ENCODE assay signal across 19 cellular contexts in the genomic region with DNA sequence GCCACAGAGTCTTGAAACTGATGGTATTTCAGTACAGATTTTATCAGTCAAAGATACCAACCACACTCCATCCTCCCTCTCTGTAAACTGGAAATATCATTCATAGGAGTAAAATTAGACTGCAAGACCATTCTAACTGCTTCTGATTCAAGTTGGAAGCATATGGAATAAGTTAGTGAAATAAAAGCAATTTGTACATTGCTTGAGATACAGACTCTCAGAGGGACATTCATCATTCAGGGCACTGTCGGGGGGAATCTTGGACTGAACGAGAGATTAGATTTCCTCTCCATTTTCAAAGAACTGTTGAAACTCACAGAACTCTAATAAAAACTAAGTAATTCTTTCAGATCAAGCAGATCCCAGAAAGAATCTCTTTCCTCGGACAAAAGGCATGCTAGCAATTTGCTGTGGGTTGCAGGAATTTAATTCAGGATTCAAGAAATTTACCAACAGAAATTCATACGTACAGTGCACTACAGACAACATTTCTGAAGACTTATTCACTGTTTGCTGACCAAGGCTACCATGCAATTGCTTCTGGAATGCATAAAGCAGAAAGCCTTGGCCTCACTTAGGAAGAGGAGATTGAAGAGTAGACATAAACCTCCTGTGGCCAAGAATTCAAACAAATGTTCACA. TPM values are rescaled to one million over a fixed set of nuclear protein-coding genes. Genes with fewer than 3 reads are reported as not detected.
DNase-seq lines count a peak whose midpoint lies in the region; TF ChIP-seq lines count a peak whose summit lies in the region.
"Had no signal": no experiment of that assay in that cellular context is flagged by ENCODE, and none has a peak within 500 bp of the region (broad histone marks: within the 10 kb centered on the region; RNA-seq: fewer than 3 reads in every experiment).

No MANE protein-coding gene starts in this region.

- no peaks in the 10 kb centered on the region for H3K36me3 ChIP-seq in H7 (replicated peaks; ENCODE audit: control insufficient read depth, insufficient read depth, low read length)
- H3K36me3 ChIP-seq: right atrium auricular region, stomach had no signal

- peak overlapping the region; percentile 59 for H3K27ac Mint-ChIP-seq in osteocyte (ENCODE audit: unreplicated experiment)
- H3K27ac Mint-ChIP-seq: activated CD4-positive, alpha-beta memory T cell treated with anti-CD3 and anti-CD28 coated beads for 36 hours; H9; T-helper 2 cell treated with Interferon-gamma antibody and Interleukin-4, amounts not matched to agents 5 μg/mL and 100 μg/mL, for 36 hours had no signal

- peaks cover 4% of the 10 kb centered on the region for H3K27me3 Mint-ChIP-seq in osteocyte (ENCODE audit: unreplicated experiment)

- no peak for TF ChIP-seq CTCF in osteocyte (IDR thresholded peaks at IDR 0.05)
- no peak for TF ChIP-seq CTCF in coronary artery (IDR thresholded peaks at IDR 0.05)

- no peaks in the 10 kb centered on the region for H3K36me3 Mint-ChIP-seq in osteocyte (ENCODE audit: unreplicated experiment)
- H3K36me3 Mint-ChIP-seq: activated CD4-positive, alpha-beta memory T cell treated with anti-CD3 and anti-CD28 coated beads for 36 hours had no signal

- H3K27me3 ChIP-seq in H7 (ENCODE audit: control insufficient read depth, insufficient read depth, low read length) = no peaks in the 10 kb centered on the region
- H3K27me3 ChIP-seq: right atrium auricular region, stomach had no signal

- H3K4me3 ChIP-seq in coronary artery (no peak overlapping the region), H7 (ENCODE audit: insufficient read depth, low read depth, low read length) (no peak overlapping the region)
- H3K4me3 ChIP-seq: right atrium auricular region, stomach had no signal

- H3K4me1 Mint-ChIP-seq in osteocyte (ENCODE audit: unreplicated experiment) = peaks cover 16% of the 10 kb centered on the region
- H3K4me1 Mint-ChIP-seq: central memory CD8-positive, alpha-beta T cell had no signal

- peak; percentile 97 for DNase-seq in EH (ENCODE audit: low read depth)
- peak; percentile 71 for DNase-seq in RPMI7951 (ENCODE audit: low read depth)
- DNase-seq in fibroblast of peridontal ligament (ENCODE audit: extremely low read depth) = peak; percentile 98
- DNase-seq in osteocyte (ENCODE audit: extremely low spot score, unreplicated experiment) = no peak
- DNase-seq in NCI-H510A (lab: John Stamatoyannopoulos, UW) = no peak
- no peak for DNase-seq in mesenteric fat pad (ENCODE audit: low spot score)
- no peak for DNase-seq in coronary artery (ENCODE audit: low spot score)
- no peak for DNase-seq in H7
- DNase-seq: activated CD4-positive, alpha-beta memory T cell treated with anti-CD3 and anti-CD28 coated beads for 36 hours; activated effector memory CD4-positive, alpha-beta T cell treated with anti-CD3 and anti-CD28 coated beads, Interleukin-2, amount 50 U/mL, for 16 hours; H9; NCI-H1105; NCI-H526; stomach had no signal

- no peaks in the 10 kb centered on the region for H3K9me3 Mint-ChIP-seq in osteocyte (ENCODE audit: unreplicated experiment)
- H3K9me3 Mint-ChIP-seq: activated CD4-positive, alpha-beta memory T cell treated with anti-CD3 and anti-CD28 coated beads for 36 hours; central memory CD8-positive, alpha-beta T cell; H9; T-helper 2 cell treated with Interferon-gamma antibody and Interleukin-4, amounts not matched to agents 5 μg/mL and 100 μg/mL, for 36 hours had no signal

- no peak overlapping the region for H3K27ac ChIP-seq in coronary artery
- H3K27ac ChIP-seq: epithelial cell of prostate, right atrium auricular region, RWPE1, stomach had no signal

- peak overlapping the region; percentile 33 for H3K4me3 Mint-ChIP-seq in osteocyte (ENCODE audit: unreplicated experiment)
- H3K4me3 Mint-ChIP-seq: activated CD4-positive, alpha-beta memory T cell treated with anti-CD3 and anti-CD28 coated beads for 36 hours; central memory CD8-positive, alpha-beta T cell; H9; T-helper 2 cell treated with Interferon-gamma antibody and Interleukin-4, amounts not matched to agents 5 μg/mL and 100 μg/mL, for 36 hours had no signal

RNA-seq across cellular contexts. Expression of gene PAMR1, which starts 34.1 kb away (rescaled TPM):
- under 0.01 and 0.24 TPM in 2 replicates for total RNA-seq in RPMI7951 (2014; rRNA removed; shearing (Covaris generic))
- 3.8 and 4.4 TPM in 2 replicates for total RNA-seq in osteocyte
- 30.8 TPM for total RNA-seq in mesenteric fat pad
- 3.2 and 3.9 TPM in 2 replicates for total RNA-seq in H7 (2014; rRNA removed; shearing (Covaris generic))
- total RNA-seq: activated CD4-positive, alpha-beta memory T cell treated with anti-CD3 and anti-CD28 coated beads for 36 hours had no signal

Comparison
In these comparisons a context has a peak if more than half of its experiments do, and no peak if none do; other contexts are left out.
1. DNase-seq: peak in EH (single experiment), RPMI7951 (single experiment) and fibroblast of peridontal ligament (single experiment); none in osteocyte (single experiment), NCI-H510A (single experiment), mesenteric fat pad (single experiment), coronary artery (single experiment) and H7 (single experiment).